9 cellular contexts compared by ENCODE assay signal in genomic region chr3:71984843-71985594, GRCh38.
DNase-seq lines count a peak whose midpoint lies in the region; ATAC-seq and TF ChIP-seq lines count a peak whose summit lies in the region.
"Had no signal": no experiment of that assay in that cellular context is flagged by ENCODE, and none has a peak within 500 bp of the region (broad histone marks: within the 10 kb centered on the region; RNA-seq: fewer than 3 reads in every experiment).

No MANE protein-coding gene starts in this region.

- H3K79me2 ChIP-seq in OCI-LY3 (ENCODE audit: low read length), result no peaks in the 10 kb centered on the region

- H3K27me3 Mint-ChIP-seq in activated T-cell treated with anti-CD3 and anti-CD28 coated beads, Interleukin-2, amount 50 U/mL, for 24 hours, result peaks cover 19% of the 10 kb centered on the region
- H3K27me3 Mint-ChIP-seq in stimulated activated naive CD8-positive, alpha-beta T cell treated with anti-CD3 and anti-CD28 coated beads, Interleukin-15, amount 100 ng/mL, for 72 hours, result no peaks in the 10 kb centered on the region

- no peak for TF ChIP-seq EP300 in esophagus muscularis mucosa (IDR thresholded peaks at IDR 0.05)

- peak overlapping the region; percentile 73 for H3K4me2 ChIP-seq in OCI-LY3 (ENCODE audit: low read length)

- H3K4me1 Mint-ChIP-seq in activated T-cell treated with anti-CD3 and anti-CD28 coated beads, Interleukin-2, amount 50 U/mL, for 24 hours (ENCODE audit: low read depth), result peaks cover 62% of the 10 kb centered on the region
- H3K4me1 Mint-ChIP-seq in stimulated activated naive CD8-positive, alpha-beta T cell treated with anti-CD3 and anti-CD28 coated beads, Interleukin-15, amount 100 ng/mL, for 72 hours, result peaks cover 48% of the 10 kb centered on the region

- no peaks in the 10 kb centered on the region for H3K36me3 ChIP-seq in OCI-LY3 (replicated peaks; ENCODE audit: low read depth, low read length)
- no peaks in the 10 kb centered on the region for H3K36me3 ChIP-seq in esophagus muscularis mucosa
- H3K36me3 ChIP-seq: neutrophil had no signal

- H3K27ac Mint-ChIP-seq in activated T-cell treated with anti-CD3 and anti-CD28 coated beads, Interleukin-2, amount 50 U/mL, for 24 hours, result peak overlapping the region; percentile 84
- no peak overlapping the region for H3K27ac Mint-ChIP-seq in stimulated activated naive CD8-positive, alpha-beta T cell treated with anti-CD3 and anti-CD28 coated beads, Interleukin-15, amount 100 ng/mL, for 72 hours

- H3K4me1 ChIP-seq in OCI-LY3 (ENCODE audit: low read length), result peaks cover 40% of the 10 kb centered on the region
- no peaks in the 10 kb centered on the region for H3K4me1 ChIP-seq in esophagus muscularis mucosa

- H3K27me3 ChIP-seq in OCI-LY3 (ENCODE audit: low read depth, low read length), result peaks cover 71% of the 10 kb centered on the region
- H3K27me3 ChIP-seq in esophagus muscularis mucosa, result no peaks in the 10 kb centered on the region
- H3K27me3 ChIP-seq: neutrophil had no signal

- H3K4me3 ChIP-seq in OCI-LY3 (ENCODE audit: low read length) (peak overlapping the region; percentile 35), esophagus muscularis mucosa (no peak overlapping the region)

- ATAC-seq in HG02678 (IDR thresholded peaks at IDR 0.05; ENCODE audit: unreplicated experiment), result peak; percentile 94
- ATAC-seq in stimulated activated naive CD8-positive, alpha-beta T cell treated with anti-CD3 and anti-CD28 coated beads, Interleukin-15, amount 100 ng/mL, for 72 hours, result peak; percentile 85

- H3K36me3 Mint-ChIP-seq in activated T-cell treated with anti-CD3 and anti-CD28 coated beads, Interleukin-2, amount 50 U/mL, for 24 hours (ENCODE audit: low read depth), result no peaks in the 10 kb centered on the region

- peaks cover 7% of the 10 kb centered on the region for H3K9me3 Mint-ChIP-seq in activated T-cell treated with anti-CD3 and anti-CD28 coated beads, Interleukin-2, amount 50 U/mL, for 24 hours
- peaks cover 0 to 5% of the 10 kb centered on the region in 2 donors for H3K9me3 Mint-ChIP-seq in stimulated activated naive CD8-positive, alpha-beta T cell treated with anti-CD3 and anti-CD28 coated beads, Interleukin-15, amount 100 ng/mL, for 72 hours

- WGBS in esophagus muscularis mucosa, result 72% methylated on average over 9 of the region's 9 CpGs

- no peak for TF ChIP-seq POLR2A in esophagus muscularis mucosa (IDR thresholded peaks at IDR 0.05; ENCODE audit: low read depth)

- peak; percentile 44 for DNase-seq in activated T-cell treated with anti-CD3 and anti-CD28 coated beads, Interleukin-2, amount 50 U/mL, for 24 hours
- DNase-seq in activated T-cell treated with anti-CD3 and anti-CD28 coated beads for 4 hours (no peak), posterior cingulate gyrus (no peak), esophagus muscularis mucosa (ENCODE audit: extremely low spot score) (no peak)
- DNase-seq in stimulated activated naive CD8-positive, alpha-beta T cell treated with anti-CD3 and anti-CD28 coated beads, Interleukin-15, amount 100 ng/mL, for 72 hours, result peak in 1 of 2 donors; percentile 45
- DNase-seq in central memory CD4-positive, alpha-beta T cell, result no peak

- no peak overlapping the region for H2AFZ ChIP-seq in OCI-LY3 (ENCODE audit: low read depth, low read length)

- H3K4me3 Mint-ChIP-seq in activated T-cell treated with anti-CD3 and anti-CD28 coated beads, Interleukin-2, amount 50 U/mL, for 24 hours, result peak overlapping the region; percentile 30
- H3K4me3 Mint-ChIP-seq in stimulated activated naive CD8-positive, alpha-beta T cell treated with anti-CD3 and anti-CD28 coated beads, Interleukin-15, amount 100 ng/mL, for 72 hours, result peak overlapping the region; percentile 17 to 63

- H4K20me1 ChIP-seq in OCI-LY3 (ENCODE audit: insufficient read depth, low read length), result no peaks in the 10 kb centered on the region

- H3K27ac ChIP-seq in OCI-LY3 (ENCODE audit: low read length) (peak overlapping the region; percentile 33), esophagus muscularis mucosa (replicated peaks in 1 of 4) (no peak overlapping the region)
- H3K27ac ChIP-seq: neutrophil had no signal

- H3K9ac ChIP-seq in OCI-LY3 (ENCODE audit: low read length), result no peak overlapping the region

- no peak for TF ChIP-seq CTCF in OCI-LY3 (IDR thresholded peaks at IDR 0.05; ENCODE audit: low read depth, low read length)
- no peak for TF ChIP-seq CTCF in esophagus muscularis mucosa (IDR thresholded peaks at IDR 0.05)

- H3K9me3 ChIP-seq in OCI-LY3 (ENCODE audit: insufficient read depth, low read length) (no peaks in the 10 kb centered on the region), esophagus muscularis mucosa (no peaks in the 10 kb centered on the region)
- H3K9me3 ChIP-seq: neutrophil had no signal

- intact Hi-C loops in posterior cingulate gyrus (cut with DNase I) (no loop called here), esophagus muscularis mucosa (cut with DNase I) (no loop called here)
